In the genomic region with DNA sequence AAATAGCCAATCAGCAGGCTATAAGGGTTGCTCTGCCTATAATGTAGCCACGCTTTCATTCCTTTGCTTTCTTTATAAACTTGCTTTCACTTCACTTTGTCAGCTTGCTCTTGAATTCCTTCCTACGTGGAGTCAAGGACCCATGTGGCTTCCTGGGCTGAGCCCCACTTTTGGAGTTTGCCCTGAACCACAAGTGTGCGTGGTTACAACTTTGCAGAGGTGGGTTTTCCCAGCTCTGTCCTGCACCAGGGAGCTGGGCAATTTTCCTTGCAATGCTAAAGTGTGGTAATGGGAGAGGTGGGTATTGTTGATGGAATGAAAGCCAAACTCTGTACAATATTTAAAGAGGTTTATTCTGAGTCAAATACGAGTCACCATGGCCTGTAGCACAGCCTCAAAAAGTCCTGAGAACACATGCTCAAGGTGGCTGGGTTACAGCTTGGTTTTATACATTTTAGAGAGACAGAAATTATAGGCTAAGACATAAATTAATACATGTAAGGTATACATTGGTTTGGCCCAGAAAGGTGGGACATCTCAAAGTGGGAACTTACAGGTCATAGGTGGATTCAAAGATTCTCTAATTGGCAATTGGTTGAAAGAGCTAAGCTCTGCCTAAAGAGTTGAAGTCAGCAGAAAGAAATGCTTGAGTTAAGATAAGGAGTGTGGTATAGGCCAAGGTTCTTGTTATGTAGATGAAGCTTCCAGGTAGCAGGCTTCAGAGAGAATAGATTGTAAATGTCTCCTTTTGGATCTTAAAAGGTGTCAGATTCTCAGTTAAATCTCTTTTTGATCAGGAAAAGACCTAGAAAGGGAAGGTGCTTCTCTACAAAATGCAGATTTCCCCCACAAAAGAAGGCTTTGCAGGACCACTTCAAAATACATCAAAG, we compare ENCODE assay signal across 22 cellular contexts. TPM values are rescaled to one million over a fixed set of nuclear protein-coding genes. Genes with fewer than 3 reads are reported as not detected.
DNase-seq lines count a peak whose midpoint lies in the region; ATAC-seq and TF ChIP-seq lines count a peak whose summit lies in the region.
"Had no signal": no experiment of that assay in that cellular context is flagged by ENCODE, and none has a peak within 500 bp of the region (broad histone marks: within the 10 kb centered on the region; RNA-seq: fewer than 3 reads in every experiment).

No MANE protein-coding gene starts in this region.

- POLR2A ChIA-PET in Caco-2 (lab: Charles Lee) = no interaction called here

- H3K27me3 Mint-ChIP-seq in stimulated activated naive CD8-positive, alpha-beta T cell treated with anti-CD3 and anti-CD28 coated beads, Interleukin-15, amount 100 ng/mL, for 72 hours = no peaks in the 10 kb centered on the region
- no peaks in the 10 kb centered on the region for H3K27me3 Mint-ChIP-seq in Caco-2 (ENCODE audit: insufficient read depth, unreplicated experiment)

- no peak overlapping the region for H3K27ac ChIP-seq in foreskin keratinocyte

- H3K4me1 ChIP-seq in foreskin keratinocyte (no peaks in the 10 kb centered on the region), mucosa of descending colon (ENCODE audit: low read depth) (peaks cover 3% of the 10 kb centered on the region), Caco-2 (no peaks in the 10 kb centered on the region)
- H3K4me1 ChIP-seq: BE2C had no signal

- no peaks in the 10 kb centered on the region for H3K27me3 ChIP-seq in foreskin keratinocyte
- H3K27me3 ChIP-seq in Caco-2 (replicated peaks; ENCODE audit: control insufficient read depth, insufficient read depth, low read length) = no peaks in the 10 kb centered on the region
- H3K27me3 ChIP-seq: BE2C had no signal

- no TSS peak for BruUV-seq in Caco-2 (replicated peaks; lab: Mats Ljungman, UMichigan)

- no peaks in the 10 kb centered on the region for H3K4me1 Mint-ChIP-seq in stimulated activated naive CD8-positive, alpha-beta T cell treated with anti-CD3 and anti-CD28 coated beads, Interleukin-15, amount 100 ng/mL, for 72 hours
- no peaks in the 10 kb centered on the region for H3K4me1 Mint-ChIP-seq in Caco-2 (ENCODE audit: low read depth, unreplicated experiment)
- H3K4me1 Mint-ChIP-seq: CD4-positive, alpha-beta memory T cell had no signal

- H3K4me3 Mint-ChIP-seq in stimulated activated naive CD8-positive, alpha-beta T cell treated with anti-CD3 and anti-CD28 coated beads, Interleukin-15, amount 100 ng/mL, for 72 hours = no peak overlapping the region
- no peak overlapping the region for H3K4me3 Mint-ChIP-seq in Caco-2 (ENCODE audit: unreplicated experiment)
- H3K4me3 Mint-ChIP-seq: CD4-positive, alpha-beta memory T cell had no signal

- CTCF ChIA-PET in Caco-2 (lab: Charles Lee) = no interaction called here

- H3K4me3 ChIP-seq in mucosa of descending colon (no peak overlapping the region), Caco-2 (ENCODE audit: low read depth, low read length) (no peak overlapping the region)
- H3K4me3 ChIP-seq: GM12878 had no signal

- no peaks in the 10 kb centered on the region for H3K36me3 ChIP-seq in mucosa of descending colon (ENCODE audit: low read depth)
- H3K36me3 ChIP-seq in Caco-2 (ENCODE audit: control insufficient read depth, insufficient read depth, low read length) = no peaks in the 10 kb centered on the region
- H3K36me3 ChIP-seq: BE2C had no signal

- intact Hi-C loops in mucosa of descending colon (cut with DNase I, micrococcal nuclease) = no loop called here
- intact Hi-C loops in Caco-2 (cut with micrococcal nuclease; ENCODE audit: unreplicated experiment) = no loop called here
- intact Hi-C loops in Right ventricle myocardium superior (cut with DNase I) = no loop called here

- H3K36me3 Mint-ChIP-seq in Caco-2 (ENCODE audit: insufficient read depth, unreplicated experiment) = no peaks in the 10 kb centered on the region
- H3K36me3 Mint-ChIP-seq: CD4-positive, alpha-beta memory T cell had no signal

- no peaks in the 10 kb centered on the region for H3K9me3 ChIP-seq in mucosa of descending colon
- no peaks in the 10 kb centered on the region for H3K9me3 ChIP-seq in Caco-2
- H3K9me3 ChIP-seq: BE2C had no signal

- ATAC-seq in stimulated activated naive CD8-positive, alpha-beta T cell treated with anti-CD3 and anti-CD28 coated beads, Interleukin-15, Interleukin-2, amounts not matched to agents 100 U/mL and 50 U/mL, for 24 hours = peak; percentile 23
- no peak for ATAC-seq in stimulated activated naive CD8-positive, alpha-beta T cell treated with anti-CD3 and anti-CD28 coated beads, Interleukin-15, amount 100 ng/mL, for 72 hours
- ATAC-seq in foreskin keratinocyte = peak; percentile 84
- ATAC-seq in mucosa of descending colon = peak; percentile 79
- ATAC-seq in Right ventricle myocardium superior (ENCODE audit: poor library complexity) = no peak
- ATAC-seq: GM12878 had no signal

- no peak for TF ChIP-seq CTCF in foreskin keratinocyte (conservative IDR thresholded peaks at IDR 0.05)
- TF ChIP-seq CTCF in mucosa of descending colon (IDR thresholded peaks at IDR 0.05) = no peak
- TF ChIP-seq CTCF in Caco-2 (IDR thresholded peaks at IDR 0.05; ENCODE audit: insufficient read depth in 1 of 2, low read depth in 1 of 2, low read length in 1 of 2, severe bottlenecking in 1 of 2, unreplicated experiment in 1 of 2) = no peak

- no peaks in the 10 kb centered on the region for H3K9me3 Mint-ChIP-seq in stimulated activated naive CD8-positive, alpha-beta T cell treated with anti-CD3 and anti-CD28 coated beads, Interleukin-15, amount 100 ng/mL, for 72 hours
- H3K9me3 Mint-ChIP-seq in Caco-2 (ENCODE audit: unreplicated experiment) = peaks cover 17% of the 10 kb centered on the region

- H3K27ac Mint-ChIP-seq in stimulated activated naive CD8-positive, alpha-beta T cell treated with anti-CD3 and anti-CD28 coated beads, Interleukin-15, amount 100 ng/mL, for 72 hours = peak overlapping the region in 1 of 2 donors; percentile 45
- no peak overlapping the region for H3K27ac Mint-ChIP-seq in Caco-2 (ENCODE audit: unreplicated experiment)
- H3K27ac Mint-ChIP-seq: CD4-positive, alpha-beta memory T cell had no signal

- no peak for DNase-seq in stimulated activated naive CD8-positive, alpha-beta T cell treated with anti-CD3 and anti-CD28 coated beads, Interleukin-15, Interleukin-2, amounts not matched to agents 100 U/mL and 50 U/mL, for 24 hours
- DNase-seq in stimulated activated naive CD8-positive, alpha-beta T cell treated with anti-CD3 and anti-CD28 coated beads, Interleukin-15, amount 100 ng/mL, for 72 hours = no peak
- DNase-seq in foreskin keratinocyte (peak; percentile 20 to 46), mucosa of descending colon (no peak), Caco-2 (no peak), Right ventricle myocardium superior (no peak), NCI-H526 (lab: John Stamatoyannopoulos, UW) (no peak), DMS79 treated with DMSO at 0.1 percent for 48 hours (lab: John Stamatoyannopoulos, UW) (no peak)
- DNase-seq: 8988T; BE2C; CD4-positive, alpha-beta memory T cell; DMS79; GOT3; NCI-H1105 treated with DMSO at 0.1 percent for 48 hours; NCI-H1694 treated with DMSO at 0.1 percent for 48 hours; NCI-H2107; NCI-H2227 treated with DMSO at 0.1 percent for 48 hours; NCI-H69; NK-92 treated with Interleukin-12 subunit alpha and Interleukin-12 subunit beta, amount 100 ng/mL, for 24 hours; OCI-M1; RPMI8226 had no signal

RNA-seq across cellular contexts. Expression of gene COG2, which starts 41.9 kb away (rescaled TPM):
- total RNA-seq in foreskin keratinocyte (23.6 and 24.3 TPM in 2 replicates), mucosa of descending colon (10 to 100 TPM; 38.0 to 46.2 (median 38.1) TPM), Caco-2 (2022) (46.9 and 47.9 TPM in 2 replicates), Right ventricle myocardium superior (24.6 TPM)
- polyA plus RNA-seq in foreskin keratinocyte = 12.9 and 13.3 TPM in 2 replicates

Comparison
In these comparisons a context has a peak if more than half of its experiments do, and no peak if none do; other contexts are left out.
1. ATAC-seq: peak in stimulated activated naive CD8-positive, alpha-beta T cell treated with anti-CD3 and anti-CD28 coated beads, Interleukin-15, Interleukin-2, amounts not matched to agents 100 U/mL and 50 U/mL, for 24 hours (single experiment), foreskin keratinocyte (single experiment) and mucosa of descending colon (single experiment); none in stimulated activated naive CD8-positive, alpha-beta T cell treated with anti-CD3 and anti-CD28 coated beads, Interleukin-15, amount 100 ng/mL, for 72 hours (single experiment) and Right ventricle myocardium superior (single experiment).
2. DNase-seq: peak in foreskin keratinocyte (2 of 2); none in stimulated activated naive CD8-positive, alpha-beta T cell treated with anti-CD3 and anti-CD28 coated beads, Interleukin-15, Interleukin-2, amounts not matched to agents 100 U/mL and 50 U/mL, for 24 hours (single experiment), stimulated activated naive CD8-positive, alpha-beta T cell treated with anti-CD3 and anti-CD28 coated beads, Interleukin-15, amount 100 ng/mL, for 72 hours (0 of 2), mucosa of descending colon (0 of 3), Caco-2 (0 of 2), Right ventricle myocardium superior (single experiment), NCI-H526 (0 of 2) and DMS79 treated with DMSO at 0.1 percent for 48 hours (single experiment).